10 cellular contexts compared by ENCODE assay signal in genomic region chr18:48613589-48613988, GRCh38.
DNase-seq lines count a peak whose midpoint lies in the region; ATAC-seq, FAIRE-seq and TF ChIP-seq lines count a peak whose summit lies in the region.
"Had no signal": no experiment of that assay in that cellular context is flagged by ENCODE, and none has a peak within 500 bp of the region (broad histone marks: within the 10 kb centered on the region; RNA-seq: fewer than 3 reads in every experiment).

No MANE protein-coding gene starts in this region.

- dilution Hi-C loops in mammary epithelial cell (cut with HindIII; ENCODE audit: low sequenced_read_pairs), result no loop called here

- H3K9me3 ChIP-seq in K562 (replicated peaks; ENCODE audit: control insufficient read depth, insufficient read depth, low read depth, low read length) (no peaks in the 10 kb centered on the region), mammary epithelial cell (replicated peaks; ENCODE audit: insufficient read depth, low read length) (no peaks in the 10 kb centered on the region)

- CTCF ChIA-PET in K562 (lab: Yijun Ruan, JAX; ENCODE audit: low intra/inter-chr PET ratio), result no interaction called here
- CTCF ChIA-PET in GM10248 (lab: Yijun Ruan, JAX), result interaction anchor here (1.5 kb wide), 1 partner anchor 27 kb away, joined by 3 read pairs; no protein-coding TSS in a partner anchor
- CTCF ChIA-PET in mammary epithelial cell (lab: Charles Lee; ENCODE audit: low non-redundant PET), result no interaction called here

- no peak for TF ChIP-seq EP300 in K562 (IDR thresholded peaks at IDR 0.05; ENCODE audit: low read length)

- H3K9ac ChIP-seq in K562 (ENCODE audit: insufficient read depth in 1 of 2, low read depth in 2 of 2, low read length in 2 of 2), result no peak overlapping the region; a peak in 1 of 4 replicates
- H3K9ac ChIP-seq in mammary epithelial cell (ENCODE audit: insufficient read depth, low read length), result no peak overlapping the region

- TF ChIP-seq CTCF in K562 (IDR thresholded peaks at IDR 0.05 in 2 of 3, conservative IDR thresholded peaks at IDR 0.05 in 1 of 3; ENCODE audit: insufficient read depth in 2 of 3, low read depth in 1 of 3, low read length in 3 of 3) (no peak), GM10248 (IDR thresholded peaks at IDR 0.05; ENCODE audit: control extremely low read depth, extremely low read depth, low read depth, missing control alignments) (no peak), mammary epithelial cell (conservative IDR thresholded peaks at IDR 0.05 in 1 of 2, IDR thresholded peaks at IDR 0.05 in 1 of 2; ENCODE audit: extremely low read depth in 1 of 2, insufficient read depth in 1 of 2, low read depth in 1 of 2, low read length in 2 of 2) (no peak)

- no peak overlapping the region for H3K27ac ChIP-seq in K562 (ENCODE audit: extremely low read depth, low read depth, low read length)
- H3K27ac ChIP-seq in mammary epithelial cell (ENCODE audit: insufficient read depth, low read depth, low read length), result no peak overlapping the region

- H3K79me2 ChIP-seq in K562 (ENCODE audit: control insufficient read depth, insufficient read depth, low read length) (no peaks in the 10 kb centered on the region), mammary epithelial cell (ENCODE audit: insufficient read depth, low read length) (peaks cover 29% of the 10 kb centered on the region)

- no peak for TF ChIP-seq RAD21 in K562 (CRISPR knock-in tag; conservative IDR thresholded peaks at IDR 0.05 in 1 of 2, IDR thresholded peaks at IDR 0.05 in 1 of 2)

- POLR2A ChIA-PET in K562 (lab: Yijun Ruan, JAX) (no interaction called here), GM10248 (lab: Yijun Ruan, JAX) (no interaction called here)

- no peak for FAIRE-seq in K562 (lab: Jason Lieb, UNC)
- FAIRE-seq: islet of Langerhans had no signal

- ATAC-seq in K562 (no peak), sciatic nerve (peak; percentile 85)

- WGBS in K562 (ENCODE audit: insufficient coverage, low coverage, missing lambda C conversion rate), result 31% methylated on average over 7 of the region's 10 CpGs
- 100% methylated on average over 6 of the region's 10 CpGs for WGBS in mammary epithelial cell (ENCODE audit: low coverage, missing lambda C conversion rate)

- intact Hi-C loops in K562 (cut with micrococcal nuclease) (no loop called here), sciatic nerve (cut with DNase I) (no loop called here), mammary epithelial cell (cut with micrococcal nuclease) (no loop called here)

- in situ Hi-C loops in K562 (cut with MboI) (no loop called here), mammary epithelial cell (cut with MboI; ENCODE audit: low sequenced_read_pairs in 2 of 2) (no loop called here)

- DNase-seq in ELF-1 (ENCODE audit: low read depth, low spot score) (peak; percentile 49), K562 (ENCODE audit: extremely low read depth in 1 of 4, low spot score in 3 of 4) (no peak), hypothalamus (lab: John Stamatoyannopoulos, UW) (peak in 45 of 51 donors; percentile 24 to 93 (median 70)), sciatic nerve (ENCODE audit: low spot score) (no peak), GM10248 (ENCODE audit: extremely low spot score) (no peak), activated gamma-delta T cell treated with Interleukin-2 at 50 U/mL for 16 hours (no peak), mammary epithelial cell (no peak)
- no peak for DNase-seq in stimulated activated naive CD4-positive, alpha-beta T cell treated with Interleukin-2 at 50 U/mL for 16 hours (lab: John Stamatoyannopoulos, UW)
- DNase-seq: CD4-positive, CD25-positive, alpha-beta regulatory T cell had no signal

- no peak overlapping the region for H3K4me3 ChIP-seq in K562
- no peak overlapping the region for H3K4me3 ChIP-seq in mammary epithelial cell (replicated peaks in 1 of 3; ENCODE audit: insufficient read depth in 1 of 3, low read depth in 2 of 3, low read length in 3 of 3)

- H3K27me3 ChIP-seq in K562 (ENCODE audit: control insufficient read depth in 2 of 2, insufficient read depth in 2 of 2, low read length in 2 of 2) (no peaks in the 10 kb centered on the region), mammary epithelial cell (ENCODE audit: insufficient read depth, low read length) (no peaks in the 10 kb centered on the region)

- H3K4me2 ChIP-seq in K562 (ENCODE audit: insufficient read depth, low read length) (no peak overlapping the region), mammary epithelial cell (ENCODE audit: insufficient read depth, low read depth, low read length) (no peak overlapping the region)

- BruUV-seq in K562 (replicated peaks; lab: Mats Ljungman, UMichigan) (no TSS peak), mammary epithelial cell (replicated peaks; lab: Mats Ljungman, UMichigan) (no TSS peak)

- H3K4me1 ChIP-seq in K562 (replicated peaks in 1 of 2; ENCODE audit: control insufficient read depth in 2 of 2, insufficient read depth in 2 of 2, low read length in 2 of 2) (peaks cover 0 to 12% of the 10 kb centered on the region in 2 experiments; a peak in 2 of 5 replicates), mammary epithelial cell (ENCODE audit: insufficient read depth, low read length) (peaks cover 24% of the 10 kb centered on the region)

- peaks cover 19% of the 10 kb centered on the region for H4K20me1 ChIP-seq in K562 (replicated peaks; ENCODE audit: control insufficient read depth, insufficient read depth, low read length)
- no peaks in the 10 kb centered on the region for H4K20me1 ChIP-seq in mammary epithelial cell (ENCODE audit: insufficient read depth, low read length)

- no peaks in the 10 kb centered on the region for H3K9me1 ChIP-seq in K562 (ENCODE audit: control insufficient read depth, insufficient read depth, low read length)

- no peaks in the 10 kb centered on the region for H3K36me3 ChIP-seq in K562 (ENCODE audit: control insufficient read depth, insufficient read depth, low read length)
- no peaks in the 10 kb centered on the region for H3K36me3 ChIP-seq in mammary epithelial cell (ENCODE audit: insufficient read depth, low read length)

- TF ChIP-seq POLR2A in K562 (conservative IDR thresholded peaks at IDR 0.05), result no peak

- no peak overlapping the region for H2AFZ ChIP-seq in K562 (ENCODE audit: low read depth, low read length)
- no peak overlapping the region for H2AFZ ChIP-seq in mammary epithelial cell (ENCODE audit: low read depth, low read length)

TF ChIP-seq in K562, 482 proteins besides CTCF, POLR2A, EP300 and RAD21 (continues in another document):
- TF ChIP-seq CHAMP1 (IDR thresholded peaks at IDR 0.05) (no peak), ZNF778 (CRISPR knock-in tag; IDR thresholded peaks at IDR 0.05) (no peak), MAFF (IDR thresholded peaks at IDR 0.05; ENCODE audit: low read length) (peak; percentile 86), MAFK (IDR thresholded peaks at IDR 0.05; ENCODE audit: low read length) (peak; percentile 95), CREM (IDR thresholded peaks at IDR 0.05; ENCODE audit: low read depth) (no peak), FOXO4 (CRISPR knock-in tag; IDR thresholded peaks at IDR 0.05) (no peak), MYBL2 (IDR thresholded peaks at IDR 0.05; ENCODE audit: low read depth) (no peak), MYBL2 (CRISPR knock-in tag; IDR thresholded peaks at IDR 0.05; ENCODE audit: borderline replicate concordance) (no peak), SUPT5H (IDR thresholded peaks at IDR 0.05) (no peak), MAFG (tag; conservative IDR thresholded peaks at IDR 0.05) (peak; percentile 89)

Comparison
In these comparisons a context has a peak if more than half of its experiments do, and no peak if none do; other contexts are left out.
1. DNase-seq: peak in ELF-1 (single experiment) and hypothalamus (45 of 51); none in K562 (0 of 4), sciatic nerve (single experiment), GM10248 (single experiment), stimulated activated naive CD4-positive, alpha-beta T cell treated with Interleukin-2 at 50 U/mL for 16 hours (single experiment), activated gamma-delta T cell treated with Interleukin-2 at 50 U/mL for 16 hours (single experiment) and mammary epithelial cell (single experiment).